23 cellular contexts compared by ENCODE assay signal in the genomic region with DNA sequence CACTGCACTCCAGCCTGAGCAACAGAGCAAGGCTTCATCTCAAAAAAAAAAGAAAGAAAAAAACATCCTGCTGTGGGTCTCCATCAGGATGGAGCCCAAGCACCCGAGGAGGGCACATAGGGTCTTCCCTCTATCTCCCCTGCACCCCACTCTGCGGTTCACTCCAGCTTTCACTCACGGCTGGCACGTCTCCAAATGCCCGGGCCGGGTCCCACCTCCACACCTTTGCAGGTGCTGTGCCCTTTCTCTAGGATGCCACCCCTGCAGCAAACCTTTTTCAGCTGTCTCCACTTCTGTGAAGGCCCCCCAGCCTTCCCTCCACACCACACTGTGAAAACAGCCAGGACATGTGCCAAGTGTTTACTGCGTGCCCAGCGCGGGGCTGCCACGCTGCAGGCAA. TPM values are rescaled to one million over a fixed set of nuclear protein-coding genes. Genes with fewer than 3 reads are reported as not detected.
DNase-seq lines count a peak whose midpoint lies in the region; ATAC-seq and TF ChIP-seq lines count a peak whose summit lies in the region.
"Had no signal": no experiment of that assay in that cellular context is flagged by ENCODE, and none has a peak within 500 bp of the region (broad histone marks: within the 10 kb centered on the region; RNA-seq: fewer than 3 reads in every experiment).

No MANE protein-coding gene starts in this region.

- H3K36me3 ChIP-seq in heart left ventricle (peaks cover 0 to 14% (median 0%) of the 10 kb centered on the region in 9 donors), lung (ENCODE audit: control insufficient read depth in 2 of 2, insufficient read depth in 2 of 2, low read length in 2 of 2) (no peaks in the 10 kb centered on the region), skeletal muscle tissue (ENCODE audit: control insufficient read depth in 3 of 3, insufficient read depth in 3 of 3, low read length in 3 of 3) (no peaks in the 10 kb centered on the region)
- H3K36me3 ChIP-seq: MG63 had no signal

- no peak overlapping the region for H3K9ac ChIP-seq in skeletal muscle tissue (ENCODE audit: low read depth in 1 of 3, low read length in 3 of 3)

- no peak for ATAC-seq in heart left ventricle
- no peak for ATAC-seq in Right ventricle myocardium superior (ENCODE audit: poor library complexity)
- no peak for ATAC-seq in lung (ENCODE audit: insufficient read depth, low FRiP score)
- ATAC-seq: HCT116, K562 had no signal

- WGBS in heart left ventricle, 4 donors = 67 to 81% (median 75%) methylated on average over 10 of the region's 10 CpGs
- 77 to 93% methylated on average over 10 of the region's 10 CpGs for WGBS in lung, 2 donors

- H3K27me3 ChIP-seq in heart left ventricle (no peaks in the 10 kb centered on the region), dorsolateral prefrontal cortex (no peaks in the 10 kb centered on the region), lung (ENCODE audit: control insufficient read depth, insufficient read depth) (no peaks in the 10 kb centered on the region), skeletal muscle tissue (ENCODE audit: control insufficient read depth in 3 of 3, insufficient read depth in 3 of 3, low read length in 3 of 3) (no peaks in the 10 kb centered on the region)
- H3K27me3 ChIP-seq: MG63 had no signal

- peak overlapping the region; percentile 78 to 95 (median 88) for H3K27ac ChIP-seq in heart left ventricle
- H3K27ac ChIP-seq in dorsolateral prefrontal cortex = peak overlapping the region in 50 of 59 donors; percentile 6 to 94 (median 85)
- peak overlapping the region in 1 of 2 donors; percentile 92 for H3K27ac ChIP-seq in lung (ENCODE audit: low read depth in 1 of 2, low read length in 1 of 2)
- peak overlapping the region; percentile 79 for H3K27ac ChIP-seq in skeletal muscle tissue (ENCODE audit: low read depth, low read length)
- H3K27ac ChIP-seq: C4-2B had no signal

- DNase-seq in heart left ventricle = peak in 1 of 5 donors; percentile 57
- DNase-seq in Right ventricle myocardium superior = no peak
- DNase-seq in dorsolateral prefrontal cortex = no peak
- DNase-seq in lung (ENCODE audit: low spot score) = no peak
- DNase-seq in activated gamma-delta T cell treated with Interleukin-2 at 50 U/mL for 16 hours = no peak
- DNase-seq in activated CD4-positive, CD25-positive, alpha-beta regulatory T cell treated with anti-CD3 and anti-CD28 coated beads, Interleukin-2, amount 50 U/mL, for 72 hours = no peak
- no peak for DNase-seq in NCI-H2107 treated with DMSO at 0.1 percent for 48 hours (lab: John Stamatoyannopoulos, UW; ENCODE audit: unreplicated experiment)
- DNase-seq: 8988T; Calu3; CD8-positive, alpha-beta memory T cell; DMS153; MG63; NCI-H1417; NCI-H1694 treated with DMSO at 0.1 percent for 48 hours; NCI-H2081 treated with DMSO at 0.1 percent for 48 hours; NCI-H446; NCI-H526; OCI-M1; SHP77 treated with DMSO at 0.1 percent for 48 hours had no signal

- H3K9me3 ChIP-seq in heart left ventricle (no peaks in the 10 kb centered on the region), lung (ENCODE audit: control insufficient read depth in 2 of 2, insufficient read depth in 1 of 2, low read length in 1 of 2) (no peaks in the 10 kb centered on the region), skeletal muscle tissue (ENCODE audit: control insufficient read depth in 3 of 3, low read length in 3 of 3) (no peaks in the 10 kb centered on the region)
- H3K9me3 ChIP-seq: MG63 had no signal

- TF ChIP-seq POLR2A in heart left ventricle (IDR thresholded peaks at IDR 0.05) = no peak

- TF ChIP-seq CTCF in heart left ventricle (IDR thresholded peaks at IDR 0.05) = no peak
- TF ChIP-seq CTCF in dorsolateral prefrontal cortex (IDR thresholded peaks at IDR 0.05 in 54 of 56, conservative IDR thresholded peaks at IDR 0.05 in 2 of 56; ENCODE audit: low read depth in 1 of 56, partially characterized antibody in 56 of 56) = no peak
- TF ChIP-seq CTCF in lung (IDR thresholded peaks at IDR 0.05; ENCODE audit: control extremely low read depth, extremely low read depth) = no peak

- H3K4me1 ChIP-seq in heart left ventricle (peaks cover 0 to 34% (median 14%) of the 10 kb centered on the region in 12 donors), lung (ENCODE audit: control insufficient read depth in 2 of 2, insufficient read depth in 2 of 2, low read length in 2 of 2) (peaks cover 0 to 7% of the 10 kb centered on the region in 2 donors), skeletal muscle tissue (ENCODE audit: control insufficient read depth in 3 of 3, insufficient read depth in 3 of 3, low read length in 3 of 3) (peaks cover 5 to 17% (median 11%) of the 10 kb centered on the region in 3 donors)

- H3K4me3 ChIP-seq in heart left ventricle (peak overlapping the region in 10 of 12 donors; percentile 44 to 67 (median 54)), dorsolateral prefrontal cortex (peak overlapping the region in 15 of 59 donors; percentile 22 to 55 (median 46)), lung (peak overlapping the region; percentile 17), skeletal muscle tissue (ENCODE audit: low read length in 3 of 3) (peak overlapping the region in 1 of 3 donors; percentile 58)
- H3K4me3 ChIP-seq: K562, MG63 had no signal

- intact Hi-C loops in heart left ventricle (cut with DNase I) = loop anchor here in 1 of 10 donors (5.0 kb wide), 1 partner anchor 49 kb away; a partner anchor contains a TSS
- intact Hi-C loops in Right ventricle myocardium superior (cut with DNase I) = no loop called here
- intact Hi-C loops in dorsolateral prefrontal cortex (cut with DNase I) = no loop called here

RNA-seq across cellular contexts. Expression of a gene that starts 22.4 kb away (rescaled TPM):
- total RNA-seq in heart left ventricle (100 to 1,000 TPM; 110 to 175 (median 128) TPM), Right ventricle myocardium superior (130 TPM), dorsolateral prefrontal cortex (10 to 100 TPM; 45.1 to 81.9 (median 60.6) TPM), lung (100 to 1,000 TPM; 121 to 286 TPM), skeletal muscle tissue (146 TPM)
- polyA plus RNA-seq in heart left ventricle (100 to 1,000 TPM in 1 of 2 donors, 10 to 100 TPM in 1; 88.9 to 211 TPM), lung (100 to 1,000 TPM; 170 to 304 TPM)

RNA-seq across cellular contexts. Expression of a gene that starts 34.2 kb away (rescaled TPM):
- total RNA-seq in heart left ventricle (1 to 10 TPM; 1.6 to 9.3 (median 3.2) TPM), Right ventricle myocardium superior (5.2 TPM), dorsolateral prefrontal cortex (10 to 100 TPM in 118 of 120 experiments, 1 to 10 TPM in 2; 7.7 to 49.6 (median 27.0) TPM), lung (1 to 10 TPM; 6.3 to 9.6 TPM), skeletal muscle tissue (3.7 TPM)
- polyA plus RNA-seq in heart left ventricle (1 to 10 TPM; 3.4 to 7.2 TPM), lung (1 to 10 TPM; 4.1 to 5.5 TPM)
- total RNA-seq: Calu3; CD8-positive, alpha-beta memory T cell had no signal
- polyA plus RNA-seq: CD8-positive, alpha-beta memory T cell had no signal

RNA-seq across cellular contexts. Expression of a gene that starts 48.9 kb away (rescaled TPM):
- under 1 TPM in 2 of 9 donors, not detected in 7; 0.30 to 0.67 TPM for total RNA-seq in heart left ventricle
- polyA plus RNA-seq in heart left ventricle = 10 to 100 TPM in 1 of 2 donors, not detected in 1; 12.4 TPM
- not detected for total RNA-seq in Right ventricle myocardium superior
- total RNA-seq in dorsolateral prefrontal cortex = 10 to 100 TPM; 13.1 to 89.0 (median 52.6) TPM
- under 1 TPM in 1 of 2 donors, not detected in 1; 0.52 TPM for total RNA-seq in lung
- polyA plus RNA-seq in lung = under 1 TPM; 0.37 to 0.93 TPM
- total RNA-seq in skeletal muscle tissue = under 0.01 TPM
- polyA plus RNA-seq: CD8-positive, alpha-beta memory T cell had no signal

RNA-seq across cellular contexts. Expression of a gene that starts 50.4 kb away (rescaled TPM):
- 100 to 1,000 TPM; 147 to 418 (median 258) TPM for total RNA-seq in heart left ventricle
- polyA plus RNA-seq in heart left ventricle = 100 to 1,000 TPM; 210 to 314 TPM
- 288 TPM for total RNA-seq in Right ventricle myocardium superior
- total RNA-seq in dorsolateral prefrontal cortex = 100 to 1,000 TPM; 159 to 357 (median 261) TPM
- 10 to 100 TPM; 42.5 to 45.4 TPM for total RNA-seq in lung
- 10 to 100 TPM; 37.5 to 39.2 TPM for polyA plus RNA-seq in lung
- total RNA-seq in skeletal muscle tissue = 56.4 TPM

Comparison
In these comparisons a context has a peak if more than half of its experiments do, and no peak if none do; other contexts are left out.
1. RNA of a gene that starts 48.9 kb away (total RNA-seq): 13.1 to 89.0 TPM in dorsolateral prefrontal cortex; 0.52 TPM in lung, 0.30 to 0.67 TPM in heart left ventricle, not detected in Right ventricle myocardium superior (single experiment) and under 0.01 TPM in skeletal muscle tissue (single experiment); every median in the first group is over 4 times any median in the second.